ENCODE assay signal across 27 cellular contexts in genomic region chr12:39309516-39309915, GRCh38.
"Had no signal": no experiment of that assay in that cellular context is flagged by ENCODE, and none has a peak within 500 bp of the region (broad histone marks: within the 10 kb centered on the region; RNA-seq: fewer than 3 reads in every experiment).

No MANE protein-coding gene starts in this region.

- H3K4me3 Mint-ChIP-seq: natural killer cell; nephron; neural progenitor cell; stimulated activated effector memory CD8-positive, alpha-beta T cell treated with anti-CD3 and anti-CD28 coated beads, Interleukin-12 subunit alpha, Interleukin-12 subunit beta, amount 100 ng/mL, for 72 hours; stimulated activated naive B cell treated with anti-CD40 and anti-IgM and Interleukin-4, amounts not matched to agents 10 μg/mL and 1 μg/mL and 100 μg/mL, for 72 hours; stimulated activated naive CD8-positive, alpha-beta T cell treated with anti-CD3 and anti-CD28 coated beads, Interleukin-15, Interleukin-2, amounts not matched to agents 100 ng/mL and 50 ng/mL, for 24 hours had no signal

- H3K4me2 ChIP-seq: neural progenitor cell had no signal

- H3K4me1 Mint-ChIP-seq: natural killer cell; nephron; neural progenitor cell; stimulated activated effector memory CD8-positive, alpha-beta T cell treated with anti-CD3 and anti-CD28 coated beads, Interleukin-12 subunit alpha, Interleukin-12 subunit beta, amount 100 ng/mL, for 72 hours; stimulated activated naive B cell treated with anti-CD40 and anti-IgM and Interleukin-4, amounts not matched to agents 10 μg/mL and 1 μg/mL and 100 μg/mL, for 72 hours had no signal

- ATAC-seq: natural killer cell; psoas muscle; right cardiac atrium; right lobe of liver; stimulated activated effector memory CD8-positive, alpha-beta T cell treated with anti-CD3 and anti-CD28 coated beads, Interleukin-12 subunit alpha, Interleukin-12 subunit beta, amount 100 ng/mL, for 72 hours; stimulated activated naive B cell treated with anti-CD40 and anti-IgM and Interleukin-4, amounts not matched to agents 10 μg/mL and 1 μg/mL and 100 μg/mL, for 72 hours had no signal

- H3K4me1 ChIP-seq: neural progenitor cell, parathyroid adenoma, psoas muscle, right lobe of liver, sigmoid colon, stomach, thyroid gland, tibial nerve, upper lobe of left lung, uterus had no signal

- H3K27me3 ChIP-seq: neural progenitor cell, ovary, right lobe of liver, sigmoid colon, stomach, thyroid gland, tibial nerve, upper lobe of left lung, uterus had no signal

- H3K4me3 ChIP-seq: neural progenitor cell, ovary, psoas muscle, right lobe of liver, sigmoid colon, stomach, thoracic aorta, thyroid gland, tibial nerve, upper lobe of left lung, uterus had no signal

- H3K9me3 ChIP-seq: ovary, psoas muscle, right lobe of liver, sigmoid colon, stomach, thoracic aorta, thyroid gland, tibial nerve, upper lobe of left lung, uterus had no signal

- H3K36me3 Mint-ChIP-seq: natural killer cell; stimulated activated naive B cell treated with anti-CD40 and anti-IgM and Interleukin-4, amounts not matched to agents 10 μg/mL and 1 μg/mL and 100 μg/mL, for 72 hours had no signal

- H3K36me3 ChIP-seq: ovary, thyroid gland, upper lobe of left lung, uterus had no signal

- H3K79me2 ChIP-seq: parathyroid adenoma had no signal

- H3K9me3 Mint-ChIP-seq: natural killer cell; nephron; neural progenitor cell; stimulated activated effector memory CD8-positive, alpha-beta T cell treated with anti-CD3 and anti-CD28 coated beads, Interleukin-12 subunit alpha, Interleukin-12 subunit beta, amount 100 ng/mL, for 72 hours; stimulated activated naive B cell treated with anti-CD40 and anti-IgM and Interleukin-4, amounts not matched to agents 10 μg/mL and 1 μg/mL and 100 μg/mL, for 72 hours; stimulated activated naive CD8-positive, alpha-beta T cell treated with anti-CD3 and anti-CD28 coated beads, Interleukin-15, Interleukin-2, amounts not matched to agents 100 ng/mL and 50 ng/mL, for 24 hours had no signal

- DNase-seq: natural killer cell; occipital lobe; ovary; posterior cingulate gyrus; psoas muscle; right cardiac atrium; right lobe of liver; sigmoid colon; small intestine; stimulated activated CD4-positive, alpha-beta T cell treated with anti-CD3 and anti-CD28 coated beads, Interleukin-15, amount 100 ng/mL, for 24 hours; stimulated activated CD4-positive, alpha-beta T cell treated with anti-CD3 and anti-CD28 coated beads, Interleukin-2, amount 100 ng/mL, for 24 hours; stimulated activated CD4-positive, alpha-beta T cell treated with anti-CD3 and anti-CD28 coated beads, Interleukin-2, amount 100 ng/mL, for 48 hours; stimulated activated CD4-positive, alpha-beta T cell treated with anti-CD3 and anti-CD28 coated beads, Interleukin-4, amount 100 ng/mL, for 24 hours; stimulated activated naive B cell treated with anti-CD40 and anti-IgM and Interleukin-4, amounts not matched to agents 10 μg/mL and 1 μg/mL and 100 μg/mL, for 72 hours; stimulated activated naive CD4-positive, alpha-beta T cell treated with Interleukin-2 at 50 U/mL for 16 hours; stomach; thyroid gland; upper lobe of left lung; uterus had no signal

- H2AFZ ChIP-seq: neural progenitor cell, parathyroid adenoma had no signal

- H3K27ac ChIP-seq: neural progenitor cell, ovary, parathyroid adenoma, psoas muscle, right lobe of liver, sigmoid colon, stomach, thoracic aorta, thyroid gland, tibial nerve, upper lobe of left lung, uterus had no signal

- H3K27me3 Mint-ChIP-seq: progenitor cell of endocrine pancreas; stimulated activated naive B cell treated with anti-CD40 and anti-IgM and Interleukin-4, amounts not matched to agents 10 μg/mL and 1 μg/mL and 100 μg/mL, for 72 hours; stimulated activated naive CD8-positive, alpha-beta T cell treated with anti-CD3 and anti-CD28 coated beads, Interleukin-15, Interleukin-2, amounts not matched to agents 100 ng/mL and 50 ng/mL, for 24 hours had no signal

- H3K27ac Mint-ChIP-seq: natural killer cell; nephron; neural progenitor cell; progenitor cell of endocrine pancreas; stimulated activated effector memory CD8-positive, alpha-beta T cell treated with anti-CD3 and anti-CD28 coated beads, Interleukin-12 subunit alpha, Interleukin-12 subunit beta, amount 100 ng/mL, for 72 hours; stimulated activated naive B cell treated with anti-CD40 and anti-IgM and Interleukin-4, amounts not matched to agents 10 μg/mL and 1 μg/mL and 100 μg/mL, for 72 hours; stimulated activated naive CD8-positive, alpha-beta T cell treated with anti-CD3 and anti-CD28 coated beads, Interleukin-15, Interleukin-2, amounts not matched to agents 100 ng/mL and 50 ng/mL, for 24 hours had no signal
